Comparison of ENCODE assay signal across 1 cellular context in genomic region chr1:6454856-6455751, GRCh38.
TF ChIP-seq lines count a peak whose summit lies in the region.

No MANE protein-coding gene starts in this region.

TF ChIP-seq in K562, 482 proteins besides CTCF, POLR2A, EP300 and RAD21:
- TF ChIP-seq, protein P1, sequence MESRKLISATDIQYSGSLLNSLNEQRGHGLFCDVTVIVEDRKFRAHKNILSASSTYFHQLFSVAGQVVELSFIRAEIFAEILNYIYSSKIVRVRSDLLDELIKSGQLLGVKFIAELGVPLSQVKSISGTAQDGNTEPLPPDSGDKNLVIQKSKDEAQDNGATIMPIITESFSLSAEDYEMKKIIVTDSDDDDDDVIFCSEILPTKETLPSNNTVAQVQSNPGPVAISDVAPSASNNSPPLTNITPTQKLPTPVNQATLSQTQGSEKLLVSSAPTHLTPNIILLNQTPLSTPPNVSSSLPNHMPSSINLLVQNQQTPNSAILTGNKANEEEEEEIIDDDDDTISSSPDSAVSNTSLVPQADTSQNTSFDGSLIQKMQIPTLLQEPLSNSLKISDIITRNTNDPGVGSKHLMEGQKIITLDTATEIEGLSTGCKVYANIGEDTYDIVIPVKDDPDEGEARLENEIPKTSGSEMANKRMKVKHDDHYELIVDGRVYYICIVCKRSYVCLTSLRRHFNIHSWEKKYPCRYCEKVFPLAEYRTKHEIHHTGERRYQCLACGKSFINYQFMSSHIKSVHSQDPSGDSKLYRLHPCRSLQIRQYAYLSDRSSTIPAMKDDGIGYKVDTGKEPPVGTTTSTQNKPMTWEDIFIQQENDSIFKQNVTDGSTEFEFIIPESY (CRISPR knock-in tag; IDR thresholded peaks at IDR 0.05): peak; percentile 76; the same call in 1 of the 2 replicates
- TF ChIP-seq, protein P2, sequence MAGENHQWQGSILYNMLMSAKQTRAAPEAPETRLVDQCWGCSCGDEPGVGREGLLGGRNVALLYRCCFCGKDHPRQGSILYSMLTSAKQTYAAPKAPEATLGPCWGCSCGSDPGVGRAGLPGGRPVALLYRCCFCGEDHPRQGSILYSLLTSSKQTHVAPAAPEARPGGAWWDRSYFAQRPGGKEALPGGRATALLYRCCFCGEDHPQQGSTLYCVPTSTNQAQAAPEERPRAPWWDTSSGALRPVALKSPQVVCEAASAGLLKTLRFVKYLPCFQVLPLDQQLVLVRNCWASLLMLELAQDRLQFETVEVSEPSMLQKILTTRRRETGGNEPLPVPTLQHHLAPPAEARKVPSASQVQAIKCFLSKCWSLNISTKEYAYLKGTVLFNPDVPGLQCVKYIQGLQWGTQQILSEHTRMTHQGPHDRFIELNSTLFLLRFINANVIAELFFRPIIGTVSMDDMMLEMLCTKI (IDR thresholded peaks at IDR 0.05; ENCODE audit: partially characterized antibody): no peak
TF ChIP-seq in K562: peak in this region for 1.
